Comparison of ENCODE assay signal across 8 cellular contexts in genomic region chr9:81686614-81687520, GRCh38. TPM values are rescaled to one million over a fixed set of nuclear protein-coding genes. Genes with fewer than 3 reads are reported as not detected.
A peak's percentile ranks its signal among the peaks of the same experiment; 100 is the strongest.
DNase-seq lines count a peak whose midpoint lies in the region; ATAC-seq and TF ChIP-seq lines count a peak whose summit lies in the region.

No MANE protein-coding gene starts in this region.

- intact Hi-C loops in left lung (cut with DNase I) = loop anchor here in 1 of 2 donors (10.0 kb wide), 2 partner anchors 62 to 162 kb away; no protein-coding TSS in a partner anchor

- H3K27ac ChIP-seq in ectodermal cell (ENCODE audit: insufficient read depth, low read depth, low read length, poor library complexity, severe bottlenecking) (no peak overlapping the region), left lung (peak overlapping the region; percentile 82 to 88)

- H3K4me3 ChIP-seq in AG10803 (ENCODE audit: low read length) (peak overlapping the region; percentile 73), ectodermal cell (ENCODE audit: insufficient read depth, low read depth, low read length) (peak overlapping the region; percentile 76), left lung (peak overlapping the region; percentile 76 to 78)

- H3K27me3 ChIP-seq in ectodermal cell (ENCODE audit: control insufficient read depth, insufficient read depth, low read length, poor library complexity, severe bottlenecking) = peaks cover 16% of the 10 kb centered on the region
- H3K27me3 ChIP-seq in left lung = peaks cover 0 to 27% of the 10 kb centered on the region in 2 donors

- DNase-seq in AG10803 (ENCODE audit: low read depth) = peak; percentile 78
- DNase-seq in NCI-H128 (lab: John Stamatoyannopoulos, UW; ENCODE audit: unreplicated experiment) = peak; percentile 24
- DNase-seq in T1000 (lab: John Stamatoyannopoulos, UW) = peak; percentile 43
- DNase-seq in left lung = peak; percentile 85 to 92
- DNase-seq in stimulated activated CD4-positive, alpha-beta T cell treated with anti-CD3 and anti-CD28 coated beads, Interleukin-4, amount 100 ng/mL, for 1 hour = peak; percentile 30

- TF ChIP-seq CTCF in AG10803 (conservative IDR thresholded peaks at IDR 0.05; ENCODE audit: low read length) (peak; percentile 55), left lung (IDR thresholded peaks at IDR 0.05) (peak; percentile 61 to 63)

- H3K4me1 ChIP-seq in ectodermal cell (ENCODE audit: control insufficient read depth, insufficient read depth, low read length) (peaks cover 33% of the 10 kb centered on the region), left lung (peaks cover 6 to 56% of the 10 kb centered on the region in 2 donors)

- no peaks in the 10 kb centered on the region for H3K36me3 ChIP-seq in ectodermal cell (ENCODE audit: control insufficient read depth, insufficient read depth, low read length)
- peaks cover 0 to under 1% of the 10 kb centered on the region in 2 donors for H3K36me3 ChIP-seq in left lung

- WGBS in ectodermal cell, 2 experiments = 2% methylated on average over 36 of the region's 36 CpGs

- ATAC-seq in GM21447 (IDR thresholded peaks at IDR 0.05; ENCODE audit: unreplicated experiment) (peak; percentile 27), left lung (peak; percentile 62), HG02610 (IDR thresholded peaks at IDR 0.05; ENCODE audit: unreplicated experiment) (no peak)

- H3K9me3 ChIP-seq in ectodermal cell (ENCODE audit: control insufficient read depth, low read length) (no peaks in the 10 kb centered on the region), left lung (no peaks in the 10 kb centered on the region)

RNA-seq across cellular contexts. Expression of gene TLE1, which starts 2.5 kb away (rescaled TPM):
- polyA plus RNA-seq in ectodermal cell (2013, experiment 1 of 4) = 110 TPM
- 148 TPM for polyA plus RNA-seq in ectodermal cell (2013, experiment 2 of 4)
- 102 TPM for polyA plus RNA-seq in ectodermal cell (2013, experiment 3 of 4)
- polyA plus RNA-seq in ectodermal cell (2013, experiment 4 of 4) = 120 TPM
- 10 to 100 TPM; 15.1 to 29.2 TPM for total RNA-seq in left lung

Comparison
In these comparisons a context has a peak if more than half of its experiments do, and no peak if none do; other contexts are left out.
1. DNase-seq: peak in every context shown above with its lines; median percentile 88 in left lung; 78 in AG10803; 43 in T1000; 30 in stimulated activated CD4-positive, alpha-beta T cell treated with anti-CD3 and anti-CD28 coated beads, Interleukin-4, amount 100 ng/mL, for 1 hour; 24 in NCI-H128.